7 cellular contexts compared by ENCODE assay signal in genomic region chr5:1596462-1597092, GRCh38.
A peak's percentile ranks its signal among the peaks of the same experiment; 100 is the strongest.
DNase-seq lines count a peak whose midpoint lies in the region; TF ChIP-seq lines count a peak whose summit lies in the region.
"Not testable (repeated sequence)": the region's sequence is repeated elsewhere in the genome, so short reads cannot be mapped to it uniquely, and the experiment has no call there.

No MANE protein-coding gene starts in this region.

- H3K4ac ChIP-seq in H9 (ENCODE audit: low read depth, low read length), result not testable (repeated sequence)

- H3K9me2 ChIP-seq in Karpas-422 (replicated peaks; ENCODE audit: insufficient read depth, low read length); hepatocyte (replicated peaks; ENCODE audit: insufficient read depth): not testable (repeated sequence)

- not testable (repeated sequence) for H2BK120ac ChIP-seq in H9 (ENCODE audit: low read depth, low read length, poor library complexity, severe bottlenecking)

- not testable (repeated sequence) for H3K27ac ChIP-seq in ACC112 (ENCODE audit: low read depth, low read length); H9 (ENCODE audit: insufficient read length, low read depth, low read length); Karpas-422 (ENCODE audit: low read length); SK-N-MC; mesodermal cell (ENCODE audit: low read depth, low read length, severe bottlenecking)
- peak overlapping the region; percentile 80 for H3K27ac ChIP-seq in hepatocyte

- H3K4me1 ChIP-seq in ACC112 (ENCODE audit: control insufficient read depth, insufficient read depth, low read length, unreplicated experiment); H9 (ENCODE audit: insufficient read depth, low read length); hepatocyte (ENCODE audit: insufficient read depth); mesodermal cell (ENCODE audit: control insufficient read depth, insufficient read depth, low read length, poor library complexity, severe bottlenecking): not testable (repeated sequence)
- peaks cover 12% of the 10 kb centered on the region for H3K4me1 ChIP-seq in Karpas-422 (ENCODE audit: low read length)

- H3K14ac ChIP-seq in H9 (ENCODE audit: insufficient read depth, low read length), result not testable (repeated sequence)

- not testable (repeated sequence) for H3K79me1 ChIP-seq in H9 (ENCODE audit: insufficient read depth, low read depth, low read length, poor library complexity, severe bottlenecking)

- H3K36me3 ChIP-seq in ACC112 (ENCODE audit: insufficient read depth, low read length); Karpas-422 (ENCODE audit: insufficient read depth, low read length); SK-N-MC (ENCODE audit: insufficient read depth, low read length); hepatocyte (replicated peaks; ENCODE audit: insufficient read depth, low read depth); mesodermal cell (ENCODE audit: control insufficient read depth, insufficient read depth, low read length): not testable (repeated sequence)

- not testable (repeated sequence) for H3K27me3 ChIP-seq in ACC112 (ENCODE audit: insufficient read depth, low read length); H9 (ENCODE audit: insufficient read depth, low read length); Karpas-422 (ENCODE audit: low read length); hepatocyte

- H2BK20ac ChIP-seq in H9 (ENCODE audit: low read depth, low read length, poor library complexity, severe bottlenecking), result not testable (repeated sequence)

- not testable (repeated sequence) for H3K9me3 Mint-ChIP-seq in H9, neural crest cell

- DNase-seq in H9; Karpas-422; SK-N-MC (ENCODE audit: low read depth, low spot score); hepatocyte (ENCODE audit: low spot score); neural crest cell (ENCODE audit: low read depth, low spot score): not testable (repeated sequence)

- not testable (repeated sequence) for H3K9ac ChIP-seq in H9 (ENCODE audit: extremely low read depth, insufficient read length, low read length); Karpas-422 (ENCODE audit: low read length); SK-N-MC (ENCODE audit: insufficient read length)

- not testable (repeated sequence) for H3K27me3 Mint-ChIP-seq in H9 (ENCODE audit: low read depth); neural crest cell (ENCODE audit: low read depth)

- peak overlapping the region in 2 of 3 experiments; percentile 86; a peak in 3 of 7 replicates for H3K27ac Mint-ChIP-seq in H9
- not testable (repeated sequence) for H3K27ac Mint-ChIP-seq in neural crest cell (ENCODE audit: unreplicated experiment)

- H3K36me3 Mint-ChIP-seq in H9 (ENCODE audit: insufficient read depth in 1 of 3, low read depth in 3 of 3), result peaks cover 1 to 21% (median 13%) of the 10 kb centered on the region in 3 experiments
- not testable (repeated sequence) for H3K36me3 Mint-ChIP-seq in neural crest cell (ENCODE audit: low read depth)

- H4K8ac ChIP-seq in H9 (replicated peaks; ENCODE audit: insufficient read length, low read depth, low read length), result not testable (repeated sequence)

- H3K4me1 Mint-ChIP-seq in H9, result peaks cover 40 to 49% of the 10 kb centered on the region in 2 experiments
- not testable (repeated sequence) for H3K4me1 Mint-ChIP-seq in neural crest cell

- no CpG with 5 or more reads among the region's 8 CpGs for WGBS in H9 (ENCODE audit: extremely low coverage, insufficient read length, low lambda C conversion rate)
- WGBS in hepatocyte (ENCODE audit: low lambda C conversion rate, missing lambda C conversion rate), result 27% methylated on average over 8 of the region's 8 CpGs
- no CpG with 5 or more reads among the region's 8 CpGs for WGBS in mesodermal cell (ENCODE audit: insufficient coverage in 2 of 2), 2 experiments

- H3T11ph ChIP-seq in H9 (ENCODE audit: low read length), result not testable (repeated sequence)

- H2BK12ac ChIP-seq in H9 (ENCODE audit: insufficient read length, low read depth, low read length), result not testable (repeated sequence)

- H2AK5ac ChIP-seq in H9 (ENCODE audit: insufficient read length, low read length), result not testable (repeated sequence)

- not testable (repeated sequence) for H4K5ac ChIP-seq in H9 (ENCODE audit: insufficient read length, low read depth, low read length)

- H3K4me3 Mint-ChIP-seq in H9, result not testable (repeated sequence)
- peak overlapping the region; percentile 12 for H3K4me3 Mint-ChIP-seq in neural crest cell

- not testable (repeated sequence) for H3K4me2 ChIP-seq in H9 (ENCODE audit: insufficient read depth, insufficient read length, low read length); Karpas-422 (ENCODE audit: low read depth, low read length, poor library complexity, severe bottlenecking); hepatocyte

- H3K56ac ChIP-seq in H9 (ENCODE audit: insufficient read length, low read depth, low read length), result not testable (repeated sequence)

- not testable (repeated sequence) for H4K20me1 ChIP-seq in H9 (ENCODE audit: control insufficient read depth, insufficient read depth, insufficient read length); Karpas-422 (ENCODE audit: insufficient read depth, low read depth, low read length); hepatocyte (ENCODE audit: insufficient read depth, poor library complexity, severe bottlenecking)

- not testable (repeated sequence) for H3K23me2 ChIP-seq in H9 (ENCODE audit: insufficient read length, low read depth, low read length, poor library complexity, severe bottlenecking)

- TF ChIP-seq CTCF in H9 (conservative IDR thresholded peaks at IDR 0.05); hepatocyte (IDR thresholded peaks at IDR 0.05; ENCODE audit: poor library complexity); neural crest cell (conservative IDR thresholded peaks at IDR 0.05): not testable (repeated sequence)

- not testable (repeated sequence) for H2BK15ac ChIP-seq in H9 (ENCODE audit: low read depth, low read length)

- H2BK5ac ChIP-seq in H9 (ENCODE audit: insufficient read length, low read length), result not testable (repeated sequence)

- H2AFZ ChIP-seq in ACC112 (ENCODE audit: low read length, unreplicated experiment); H9 (ENCODE audit: low read length); Karpas-422 (ENCODE audit: low read length); hepatocyte: not testable (repeated sequence)

- H3K4me3 ChIP-seq in ACC112 (ENCODE audit: low read depth, low read length), result peak overlapping the region; percentile 59; the same call in 1 of the 2 replicates
- peak overlapping the region; percentile 36; the same call in 1 of the 2 replicates for H3K4me3 ChIP-seq in Karpas-422 (ENCODE audit: low read length)
- peak overlapping the region; percentile 49; the same call in 1 of the 2 replicates for H3K4me3 ChIP-seq in SK-N-MC
- not testable (repeated sequence) for H3K4me3 ChIP-seq in hepatocyte
- H3K4me3 ChIP-seq in mesodermal cell (ENCODE audit: extremely low read depth, insufficient read depth, low read length, poor library complexity, severe bottlenecking), result peak overlapping the region; percentile 21

- H3K9me3 ChIP-seq in H9 (ENCODE audit: control insufficient read depth, low read depth, low read length); Karpas-422 (ENCODE audit: low read length); SK-N-MC (ENCODE audit: low read depth, low read length); hepatocyte (ENCODE audit: low read depth); mesodermal cell (ENCODE audit: control insufficient read depth, low read length): not testable (repeated sequence)

- H3K79me2 ChIP-seq in ACC112 (ENCODE audit: control insufficient read depth, insufficient read depth, low read length, unreplicated experiment); H9 (ENCODE audit: insufficient read depth, low read length); hepatocyte: not testable (repeated sequence)
- peaks cover 25% of the 10 kb centered on the region for H3K79me2 ChIP-seq in Karpas-422 (ENCODE audit: low read length)

- not testable (repeated sequence) for H4K91ac ChIP-seq in H9 (ENCODE audit: insufficient read length, low read depth, low read length)

- not testable (repeated sequence) for H3K23ac ChIP-seq in H9 (ENCODE audit: insufficient read length, low read depth, low read length)

- not testable (repeated sequence) for H3K18ac ChIP-seq in H9 (ENCODE audit: insufficient read length, low read depth, low read length)
